Comparison of ENCODE assay signal across 24 cellular contexts in the genomic region with DNA sequence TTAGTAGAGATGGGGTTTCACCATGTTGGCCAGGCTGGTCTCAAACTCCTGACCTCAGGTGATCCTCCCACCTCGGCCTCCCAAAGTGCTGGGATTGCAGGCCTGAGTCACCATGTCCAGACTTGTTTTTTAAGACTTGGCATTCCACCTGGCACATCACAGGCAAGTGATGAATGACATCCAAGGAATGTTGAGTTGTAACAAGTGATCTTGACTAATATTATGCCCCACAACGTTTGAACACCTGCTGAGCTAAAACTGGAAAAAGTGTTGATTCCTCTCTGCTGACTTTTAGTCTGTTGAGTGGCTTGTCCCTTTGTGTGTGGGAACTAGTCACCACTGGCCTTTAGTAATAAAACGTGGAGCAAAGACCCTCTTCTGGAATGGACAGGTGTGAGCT. TPM values are rescaled to one million over a fixed set of nuclear protein-coding genes. Genes with fewer than 3 reads are reported as not detected.
A peak's percentile ranks its signal among the peaks of the same experiment; 100 is the strongest.
DNase-seq lines count a peak whose midpoint lies in the region; ATAC-seq, FAIRE-seq and TF ChIP-seq lines count a peak whose summit lies in the region.
"Had no signal": no experiment of that assay in that cellular context is flagged by ENCODE, and none has a peak within 500 bp of the region (broad histone marks: within the 10 kb centered on the region; RNA-seq: fewer than 3 reads in every experiment).

No MANE protein-coding gene starts in this region.

- H3K9me3 ChIP-seq in lung (ENCODE audit: control insufficient read depth in 2 of 2, insufficient read depth in 1 of 2, low read length in 1 of 2) (peaks cover 0 to 2% of the 10 kb centered on the region in 2 donors), BE2C (no peaks in the 10 kb centered on the region), small intestine (ENCODE audit: control insufficient read depth, low read depth) (no peaks in the 10 kb centered on the region), psoas muscle (no peaks in the 10 kb centered on the region)
- H3K9me3 ChIP-seq: right lobe of liver, thyroid gland had no signal

- intact Hi-C loops in psoas muscle (cut with DNase I) = no loop called here

- no peaks in the 10 kb centered on the region for H3K36me3 ChIP-seq in bronchial epithelial cell (ENCODE audit: control insufficient read depth, insufficient read depth, low read length)
- H3K36me3 ChIP-seq in lung (ENCODE audit: control insufficient read depth in 2 of 2, insufficient read depth in 2 of 2, low read length in 2 of 2) = no peaks in the 10 kb centered on the region
- H3K36me3 ChIP-seq in BE2C = no peaks in the 10 kb centered on the region
- no peaks in the 10 kb centered on the region for H3K36me3 ChIP-seq in small intestine (ENCODE audit: control insufficient read depth in 2 of 2, insufficient read depth in 2 of 2, low read length in 2 of 2)
- no peaks in the 10 kb centered on the region for H3K36me3 ChIP-seq in psoas muscle (ENCODE audit: insufficient read depth in 1 of 2, low read depth in 1 of 2)
- H3K36me3 ChIP-seq: right lobe of liver, thyroid gland, WERI-Rb-1 had no signal

- DNase-seq in 8988T (peak; percentile 26), LHCN-M2 (ENCODE audit: low read depth) (peak; percentile 36), bronchial epithelial cell (ENCODE audit: low read depth) (peak; percentile 95), lung (ENCODE audit: low spot score) (no peak), amygdala (lab: John Stamatoyannopoulos, UW) (no peak), BE2C (no peak), small intestine (no peak), psoas muscle (no peak)
- DNase-seq: activated naive CD4-positive, alpha-beta T cell treated with anti-CD3 and anti-CD28 coated beads, Interleukin-2, amount 50 U/mL, for 16 hours; anterior cingulate cortex; dorsolateral prefrontal cortex; H7; left ventricle myocardium superior; NCI-H2029 treated with DMSO at 0.1 percent for 48 hours; NCI-H345; NCI-H748 treated with DMSO at 0.1 percent for 48 hours; right lobe of liver; stimulated activated CD4-positive, alpha-beta T cell treated with anti-CD3 and anti-CD28 coated beads, Interleukin-15, amount 100 ng/mL, for 24 hours; thyroid gland; WERI-Rb-1 had no signal

- H3K4me1 ChIP-seq in lung (ENCODE audit: control insufficient read depth in 2 of 2, insufficient read depth in 2 of 2, low read length in 2 of 2) = no peaks in the 10 kb centered on the region
- H3K4me1 ChIP-seq in BE2C = no peaks in the 10 kb centered on the region
- no peaks in the 10 kb centered on the region for H3K4me1 ChIP-seq in small intestine (ENCODE audit: control insufficient read depth in 2 of 2, insufficient read depth in 1 of 2, low read depth in 1 of 2, low read length in 1 of 2)
- H3K4me1 ChIP-seq in psoas muscle = no peaks in the 10 kb centered on the region
- H3K4me1 ChIP-seq: parathyroid adenoma, thyroid gland had no signal

- ATAC-seq in lung (ENCODE audit: insufficient read depth, low FRiP score) = peak; percentile 27
- no peak for ATAC-seq in psoas muscle
- ATAC-seq: HepG2, left ventricle myocardium superior had no signal

- H3K27ac ChIP-seq in lung (ENCODE audit: low read depth in 1 of 2, low read length in 1 of 2) (no peak overlapping the region), small intestine (ENCODE audit: low read depth in 1 of 2, low read length in 1 of 2) (no peak overlapping the region), psoas muscle (no peak overlapping the region)
- H3K27ac ChIP-seq: dorsolateral prefrontal cortex, parathyroid adenoma, right lobe of liver, thyroid gland, WERI-Rb-1 had no signal

- no peaks in the 10 kb centered on the region for H3K27me3 ChIP-seq in bronchial epithelial cell (ENCODE audit: control insufficient read depth, insufficient read depth, low read length)
- H3K27me3 ChIP-seq in lung (ENCODE audit: control insufficient read depth, insufficient read depth) = no peaks in the 10 kb centered on the region
- H3K27me3 ChIP-seq in BE2C = no peaks in the 10 kb centered on the region
- H3K27me3 ChIP-seq in small intestine (ENCODE audit: control insufficient read depth in 2 of 2, insufficient read depth in 2 of 2, low read length in 2 of 2) = no peaks in the 10 kb centered on the region
- H3K27me3 ChIP-seq in psoas muscle (ENCODE audit: insufficient read depth in 3 of 3, low read length in 2 of 3) = no peaks in the 10 kb centered on the region
- H3K27me3 ChIP-seq: dorsolateral prefrontal cortex, right lobe of liver, thyroid gland had no signal

- FAIRE-seq in bronchial epithelial cell (lab: Jason Lieb, UNC) (peak; percentile 47), small intestine (lab: Jason Lieb, UNC) (no peak)
- FAIRE-seq: A204.1, endothelial cell of umbilical vein, HepG2 had no signal

- 63 to 80% methylated on average over 3 of the region's 3 CpGs for WGBS in lung, 2 donors
- WGBS in small intestine, 3 donors = 49 to 78% (median 65%) methylated on average over 3 of the region's 3 CpGs
- WGBS in psoas muscle, 3 donors = 44 to 55% (median 46%) methylated on average over 3 of the region's 3 CpGs

- H3K4me3 ChIP-seq in bronchial epithelial cell (ENCODE audit: low read depth, low read length) (no peak overlapping the region), lung (no peak overlapping the region), BE2C (ENCODE audit: low read depth, low read length) (no peak overlapping the region), small intestine (ENCODE audit: low read depth in 1 of 2, low read length in 2 of 2) (no peak overlapping the region), psoas muscle (no peak overlapping the region)
- H3K4me3 ChIP-seq: dorsolateral prefrontal cortex, right lobe of liver, thyroid gland had no signal

- TF ChIP-seq CTCF in bronchial epithelial cell (IDR thresholded peaks at IDR 0.05; ENCODE audit: insufficient read depth, low read length, severe bottlenecking) (no peak), lung (IDR thresholded peaks at IDR 0.05; ENCODE audit: control extremely low read depth, extremely low read depth) (no peak), BE2C (IDR thresholded peaks at IDR 0.05; ENCODE audit: low read depth, low read length) (no peak), psoas muscle (IDR thresholded peaks at IDR 0.05) (no peak)

RNA-seq across cellular contexts. Expression of a gene that starts 54.6 kb away (rescaled TPM):
- total RNA-seq in LHCN-M2 (2014; rRNA removed) = 153 and 288 TPM in 2 replicates
- polyA plus RNA-seq in LHCN-M2 (2012) = 156 TPM
- 103 and 128 TPM in 2 replicates for total RNA-seq in bronchial epithelial cell
- 100 to 1,000 TPM; 126 to 234 TPM for total RNA-seq in lung
- 100 to 1,000 TPM; 145 to 165 TPM for polyA plus RNA-seq in lung
- polyA plus RNA-seq in BE2C (2012; ENCODE audit: insufficient read depth, insufficient read length, low read depth) = 149 TPM
- polyA plus RNA-seq in small intestine = 100 to 1,000 TPM; 113 to 180 (median 169) TPM
- total RNA-seq in psoas muscle = 100 to 1,000 TPM; 112 to 174 (median 150) TPM
- 100 to 1,000 TPM; 102 to 175 (median 138) TPM for polyA plus RNA-seq in psoas muscle

Comparison
In these comparisons a context has a peak if more than half of its experiments do, and no peak if none do; other contexts are left out.
1. DNase-seq: peak in 8988T (single experiment), LHCN-M2 (single experiment) and bronchial epithelial cell (single experiment); none in lung (single experiment), amygdala (0 of 56), BE2C (single experiment), small intestine (single experiment) and psoas muscle (0 of 2).